Comparison of ENCODE assay signal across 34 cellular contexts in the genomic region with DNA sequence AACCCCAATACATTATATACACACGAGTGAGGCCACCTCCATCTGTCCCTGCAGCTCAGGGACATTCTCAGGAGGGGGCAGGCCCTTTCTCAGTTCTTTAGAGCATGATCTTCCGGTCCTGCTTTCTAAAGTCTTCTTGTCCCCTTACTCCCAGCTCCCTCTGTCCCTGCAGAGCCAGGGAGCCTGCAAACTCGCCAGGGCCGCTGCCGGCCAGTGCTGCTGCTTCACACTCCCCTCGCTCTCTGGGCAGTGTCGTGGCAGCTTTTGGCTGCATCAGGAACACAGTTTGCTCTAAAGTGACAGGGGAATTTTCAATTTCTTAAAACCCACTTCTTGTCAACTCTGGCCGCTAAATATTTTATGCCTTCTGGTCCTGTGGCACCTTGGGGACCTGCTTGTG.
"Had no signal": no experiment of that assay in that cellular context is flagged by ENCODE, and none has a peak within 500 bp of the region (broad histone marks: within the 10 kb centered on the region; RNA-seq: fewer than 3 reads in every experiment).

No MANE protein-coding gene starts in this region.

- H3K9ac ChIP-seq: KMS-11 had no signal

- H3K4me3 ChIP-seq: MG63 had no signal

- H3K4me2 ChIP-seq: KMS-11 had no signal

- H3K9me3 ChIP-seq: MG63 had no signal

- H3K27me3 ChIP-seq: MG63 had no signal

- DNase-seq: Karpas-422, Kasumi-1, MG63, MM.1S, MV-4-11, NCI-H1048, NCI-H1092, NCI-H1092 treated with DMSO at 0.1 percent for 48 hours, NCI-H1105, NCI-H1105 treated with DMSO at 0.1 percent for 48 hours, NCI-H1417, NCI-H1417 treated with DMSO at 0.1 percent for 48 hours, NCI-H1436, NCI-H1436 treated with DMSO at 0.1 percent for 48 hours, NCI-H146, NCI-H1694, NCI-H1694 treated with DMSO at 0.1 percent for 48 hours, NCI-H187, NCI-H187 treated with DMSO at 0.1 percent for 48 hours, NCI-H1930, NCI-H2029, NCI-H2029 treated with DMSO at 0.1 percent for 48 hours, NCI-H2081, NCI-H2081 treated with DMSO at 0.1 percent for 48 hours, NCI-H2107, NCI-H2171, NCI-H2171 treated with DMSO at 0.1 percent for 48 hours, NCI-H2227 treated with DMSO at 0.1 percent for 48 hours, NCI-H226, NCI-H345, NCI-H446, NCI-H446 treated with DMSO at 0.1 percent for 48 hours, NCI-H510A had no signal

- H3K36me3 ChIP-seq: MG63 had no signal

- H3K27ac ChIP-seq: KMS-11 had no signal
